Comparison of ENCODE assay signal across 11 cellular contexts in the genomic region with DNA sequence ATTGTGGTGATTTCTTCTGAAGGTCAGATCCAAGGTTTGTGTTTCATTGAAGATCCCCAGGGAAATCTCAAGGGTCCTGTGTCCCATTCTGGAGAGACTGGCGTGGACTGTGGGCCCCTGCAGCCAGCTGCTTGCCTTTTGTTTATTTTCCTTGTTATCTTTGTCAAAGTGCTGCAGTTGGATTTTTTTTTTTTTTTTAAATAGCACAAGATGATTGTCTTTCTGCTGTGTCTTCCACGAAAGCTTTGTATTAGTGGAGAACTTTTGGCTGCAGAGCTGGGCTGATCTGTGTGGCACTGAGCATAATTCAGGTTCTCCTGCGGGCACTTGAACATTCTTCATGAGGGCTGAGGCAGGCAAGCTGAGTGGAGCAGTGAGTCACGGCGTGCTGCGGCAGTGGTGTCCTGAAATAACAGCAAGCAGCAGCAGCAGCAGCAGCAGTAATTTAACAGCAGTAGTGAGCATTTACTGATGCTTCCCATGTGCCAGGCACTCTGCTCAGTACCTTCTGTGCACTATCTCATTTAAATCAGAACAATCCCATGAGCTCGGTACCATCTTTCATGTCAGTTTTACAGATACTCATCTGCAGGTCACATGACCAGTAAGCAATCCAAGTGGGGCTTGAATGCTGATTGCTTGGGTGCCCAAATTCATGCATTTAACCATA. TPM values are rescaled to one million over a fixed set of nuclear protein-coding genes. Genes with fewer than 3 reads are reported as not detected.
A peak's percentile ranks its signal among the peaks of the same experiment; 100 is the strongest.
DNase-seq lines count a peak whose midpoint lies in the region; ATAC-seq, FAIRE-seq and TF ChIP-seq lines count a peak whose summit lies in the region.
"Had no signal": no experiment of that assay in that cellular context is flagged by ENCODE, and none has a peak within 500 bp of the region (broad histone marks: within the 10 kb centered on the region; RNA-seq: fewer than 3 reads in every experiment).

No MANE protein-coding gene starts in this region.

- no peaks in the 10 kb centered on the region for H4K20me1 ChIP-seq in astrocyte (ENCODE audit: insufficient read depth, low read length)
- H4K20me1 ChIP-seq in smooth muscle cell (ENCODE audit: low read depth) = no peaks in the 10 kb centered on the region

- H3K4me3 ChIP-seq in astrocyte (ENCODE audit: insufficient read depth, low read depth, low read length) (no peak overlapping the region), smooth muscle cell (no peak overlapping the region)

- no peak for TF ChIP-seq CTCF in astrocyte (IDR thresholded peaks at IDR 0.05; ENCODE audit: insufficient read depth, low read depth, low read length)
- TF ChIP-seq CTCF in smooth muscle cell (IDR thresholded peaks at IDR 0.05; ENCODE audit: borderline replicate concordance, insufficient read depth, poor library complexity, severe bottlenecking) = no peak
- no peak for TF ChIP-seq CTCF in GM10266 (IDR thresholded peaks at IDR 0.05; ENCODE audit: control insufficient read depth, insufficient read depth, low read depth, missing control alignments)

- no peak overlapping the region for H3K4me3 Mint-ChIP-seq in astrocyte (ENCODE audit: unreplicated experiment)
- H3K4me3 Mint-ChIP-seq in activated naive CD8-positive, alpha-beta T cell treated with anti-CD3 and anti-CD28 coated beads, Interleukin-2, amount 50 U/mL, for 24 hours = no peak overlapping the region
- no peak overlapping the region for H3K4me3 Mint-ChIP-seq in activated naive CD8-positive, alpha-beta T cell treated with anti-CD3 and anti-CD28 coated beads for 36 hours
- H3K4me3 Mint-ChIP-seq: stimulated activated naive CD8-positive, alpha-beta T cell treated with anti-CD3 and anti-CD28 coated beads, Interleukin-15, Interleukin-2, amounts not matched to agents 100 ng/mL and 50 ng/mL, for 24 hours had no signal

- peak overlapping the region; percentile 65 for H3K4me2 ChIP-seq in astrocyte (ENCODE audit: low read length)
- peak overlapping the region; percentile 56 for H3K4me2 ChIP-seq in smooth muscle cell

- intact Hi-C loops in left ventricle myocardium superior (cut with micrococcal nuclease) = no loop called here

- H3K4me1 ChIP-seq in astrocyte (ENCODE audit: insufficient read depth, low read length) (peaks cover 25% of the 10 kb centered on the region), smooth muscle cell (ENCODE audit: low read depth) (no peaks in the 10 kb centered on the region)

- peak overlapping the region; percentile 1 for H3K27ac Mint-ChIP-seq in astrocyte (ENCODE audit: unreplicated experiment)
- no peak overlapping the region for H3K27ac Mint-ChIP-seq in activated naive CD8-positive, alpha-beta T cell treated with anti-CD3 and anti-CD28 coated beads, Interleukin-2, amount 50 U/mL, for 24 hours
- H3K27ac Mint-ChIP-seq in activated naive CD8-positive, alpha-beta T cell treated with anti-CD3 and anti-CD28 coated beads for 36 hours = no peak overlapping the region
- H3K27ac Mint-ChIP-seq: stimulated activated naive CD8-positive, alpha-beta T cell treated with anti-CD3 and anti-CD28 coated beads, Interleukin-15, Interleukin-2, amounts not matched to agents 100 ng/mL and 50 ng/mL, for 24 hours had no signal

- no peaks in the 10 kb centered on the region for H3K36me3 Mint-ChIP-seq in astrocyte (ENCODE audit: low read depth, unreplicated experiment)
- H3K36me3 Mint-ChIP-seq in activated naive CD8-positive, alpha-beta T cell treated with anti-CD3 and anti-CD28 coated beads, Interleukin-2, amount 50 U/mL, for 24 hours (ENCODE audit: low read depth) = no peaks in the 10 kb centered on the region
- no peaks in the 10 kb centered on the region for H3K36me3 Mint-ChIP-seq in activated naive CD8-positive, alpha-beta T cell treated with anti-CD3 and anti-CD28 coated beads for 36 hours

- WGBS in smooth muscle cell (ENCODE audit: low lambda C conversion rate) = 14% methylated on average over 7 of the region's 7 CpGs

- peaks cover 44% of the 10 kb centered on the region for H3K4me1 Mint-ChIP-seq in astrocyte (ENCODE audit: low read depth, unreplicated experiment)
- no peaks in the 10 kb centered on the region for H3K4me1 Mint-ChIP-seq in activated naive CD8-positive, alpha-beta T cell treated with anti-CD3 and anti-CD28 coated beads, Interleukin-2, amount 50 U/mL, for 24 hours
- no peaks in the 10 kb centered on the region for H3K4me1 Mint-ChIP-seq in activated naive CD8-positive, alpha-beta T cell treated with anti-CD3 and anti-CD28 coated beads for 36 hours

- no peaks in the 10 kb centered on the region for H3K27me3 Mint-ChIP-seq in astrocyte (ENCODE audit: low read depth, unreplicated experiment)
- peaks cover 2% of the 10 kb centered on the region for H3K27me3 Mint-ChIP-seq in activated naive CD8-positive, alpha-beta T cell treated with anti-CD3 and anti-CD28 coated beads, Interleukin-2, amount 50 U/mL, for 24 hours
- H3K27me3 Mint-ChIP-seq in activated naive CD8-positive, alpha-beta T cell treated with anti-CD3 and anti-CD28 coated beads for 36 hours = peaks cover 9% of the 10 kb centered on the region
- H3K27me3 Mint-ChIP-seq: stimulated activated naive CD8-positive, alpha-beta T cell treated with anti-CD3 and anti-CD28 coated beads, Interleukin-15, Interleukin-2, amounts not matched to agents 100 ng/mL and 50 ng/mL, for 24 hours had no signal

- H3K9me3 ChIP-seq in astrocyte (ENCODE audit: insufficient read depth, low read depth, low read length) = no peaks in the 10 kb centered on the region
- H3K9me3 ChIP-seq in smooth muscle cell (replicated peaks; ENCODE audit: low read depth) = no peaks in the 10 kb centered on the region

- ATAC-seq in left ventricle myocardium superior (peak; percentile 83), HG03354 (IDR thresholded peaks at IDR 0.05; ENCODE audit: poor library complexity, severe bottlenecking, unreplicated experiment) (no peak)
- no peak for ATAC-seq in activated naive CD8-positive, alpha-beta T cell treated with anti-CD3 and anti-CD28 coated beads, Interleukin-2, amount 50 U/mL, for 24 hours

- DNase-seq in HEK293T (ENCODE audit: extremely low spot score) = peak; percentile 50
- peak; percentile 85 for DNase-seq in astrocyte (ENCODE audit: low read depth)
- peak; percentile 78 for DNase-seq in left ventricle myocardium superior
- DNase-seq in smooth muscle cell (lab: John Stamatoyannopoulos, UW; ENCODE audit: unreplicated experiment) = peak; percentile 10
- DNase-seq in activated naive CD8-positive, alpha-beta T cell treated with anti-CD3 and anti-CD28 coated beads, Interleukin-2, amount 50 U/mL, for 24 hours = no peak
- no peak for DNase-seq in activated naive CD8-positive, alpha-beta T cell treated with anti-CD3 and anti-CD28 coated beads for 36 hours
- no peak for DNase-seq in GM10266 (ENCODE audit: extremely low spot score)
- DNase-seq: activated naive CD4-positive, alpha-beta T cell treated with Interleukin-2 at 50 U/mL for 16 hours had no signal

- no peak overlapping the region for H2AFZ ChIP-seq in astrocyte (ENCODE audit: low read depth, low read length)
- no peak overlapping the region for H2AFZ ChIP-seq in smooth muscle cell (ENCODE audit: low read depth)

- H3K27ac ChIP-seq in astrocyte (ENCODE audit: low read depth, low read length) = no peak overlapping the region
- peak overlapping the region; percentile 3 for H3K27ac ChIP-seq in smooth muscle cell (ENCODE audit: low read depth)
- H3K27ac ChIP-seq: HL-60 had no signal

- no peaks in the 10 kb centered on the region for H3K9me3 Mint-ChIP-seq in astrocyte (ENCODE audit: unreplicated experiment)
- no peaks in the 10 kb centered on the region for H3K9me3 Mint-ChIP-seq in activated naive CD8-positive, alpha-beta T cell treated with anti-CD3 and anti-CD28 coated beads, Interleukin-2, amount 50 U/mL, for 24 hours
- H3K9me3 Mint-ChIP-seq in activated naive CD8-positive, alpha-beta T cell treated with anti-CD3 and anti-CD28 coated beads for 36 hours = peaks cover 4% of the 10 kb centered on the region
- H3K9me3 Mint-ChIP-seq: stimulated activated naive CD8-positive, alpha-beta T cell treated with anti-CD3 and anti-CD28 coated beads, Interleukin-15, Interleukin-2, amounts not matched to agents 100 ng/mL and 50 ng/mL, for 24 hours had no signal

- POLR2A ChIA-PET in HEK293T (lab: Yijun Ruan, JAX) = interaction anchor here (1.7 kb wide), 1 partner anchor 46 kb away, joined by 3 read pairs; a partner anchor contains a TSS

- H3K27me3 ChIP-seq in astrocyte (ENCODE audit: insufficient read depth, low read length) (no peaks in the 10 kb centered on the region), smooth muscle cell (ENCODE audit: low read depth) (no peaks in the 10 kb centered on the region)

- no peaks in the 10 kb centered on the region for H3F3A ChIP-seq in smooth muscle cell (ENCODE audit: low read depth)

- H3K36me3 ChIP-seq in astrocyte (ENCODE audit: insufficient read depth, low read length) (no peaks in the 10 kb centered on the region), smooth muscle cell (ENCODE audit: low read depth) (no peaks in the 10 kb centered on the region)

- no peak overlapping the region for H3K9ac ChIP-seq in astrocyte (ENCODE audit: low read length)
- no peak overlapping the region for H3K9ac ChIP-seq in smooth muscle cell (ENCODE audit: low read depth)

- CTCF ChIA-PET in HEK293T (lab: Yijun Ruan, JAX) = interaction anchor here (0.7 to 1.1 kb wide), 2 partner anchors 45 to 747 kb away, joined by 3 read pairs; a partner anchor contains a TSS

- no peak for FAIRE-seq in astrocyte (lab: Jason Lieb, UNC)

- H3K79me2 ChIP-seq in astrocyte (ENCODE audit: insufficient read depth, low read length) (no peaks in the 10 kb centered on the region), smooth muscle cell (ENCODE audit: low read depth) (no peaks in the 10 kb centered on the region)

TF ChIP-seq in HEK293T, 16 proteins besides CTCF, POLR2A, EP300 and RAD21:
- TF ChIP-seq, protein P1, sequence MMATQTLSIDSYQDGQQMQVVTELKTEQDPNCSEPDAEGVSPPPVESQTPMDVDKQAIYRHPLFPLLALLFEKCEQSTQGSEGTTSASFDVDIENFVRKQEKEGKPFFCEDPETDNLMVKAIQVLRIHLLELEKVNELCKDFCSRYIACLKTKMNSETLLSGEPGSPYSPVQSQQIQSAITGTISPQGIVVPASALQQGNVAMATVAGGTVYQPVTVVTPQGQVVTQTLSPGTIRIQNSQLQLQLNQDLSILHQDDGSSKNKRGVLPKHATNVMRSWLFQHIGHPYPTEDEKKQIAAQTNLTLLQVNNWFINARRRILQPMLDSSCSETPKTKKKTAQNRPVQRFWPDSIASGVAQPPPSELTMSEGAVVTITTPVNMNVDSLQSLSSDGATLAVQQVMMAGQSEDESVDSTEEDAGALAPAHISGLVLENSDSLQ (IDR thresholded peaks at IDR 0.05) = 0 out of 2 replicates have a peak, but pooled peaks have one; percentile 28
- TF ChIP-seq ZNF384 (IDR thresholded peaks at IDR 0.05) (peak; percentile 32; the same call in 1 of the 2 replicates), SUZ12 (IDR thresholded peaks at IDR 0.05) (no peak)

RNA-seq across cellular contexts. Expression of a gene that starts 45.7 kb away (rescaled TPM):
- 6.0 and 6.2 TPM in 2 replicates for total RNA-seq in astrocyte
- total RNA-seq in left ventricle myocardium superior = 69.4 TPM
- 2.3 and 3.5 TPM in 2 replicates for total RNA-seq in smooth muscle cell
- 3.1 and 3.6 TPM in 2 replicates for polyA plus RNA-seq in smooth muscle cell
- under 1 TPM; 0.06 to 0.25 TPM for total RNA-seq in activated naive CD8-positive, alpha-beta T cell treated with anti-CD3 and anti-CD28 coated beads for 36 hours

Comparison
In these comparisons a context has a peak if more than half of its experiments do, and no peak if none do; other contexts are left out.
1. DNase-seq: peak in HEK293T (single experiment), astrocyte (single experiment), left ventricle myocardium superior (single experiment) and smooth muscle cell (single experiment); none in activated naive CD8-positive, alpha-beta T cell treated with anti-CD3 and anti-CD28 coated beads, Interleukin-2, amount 50 U/mL, for 24 hours (single experiment), activated naive CD8-positive, alpha-beta T cell treated with anti-CD3 and anti-CD28 coated beads for 36 hours (single experiment) and GM10266 (single experiment).